In the genomic region with DNA sequence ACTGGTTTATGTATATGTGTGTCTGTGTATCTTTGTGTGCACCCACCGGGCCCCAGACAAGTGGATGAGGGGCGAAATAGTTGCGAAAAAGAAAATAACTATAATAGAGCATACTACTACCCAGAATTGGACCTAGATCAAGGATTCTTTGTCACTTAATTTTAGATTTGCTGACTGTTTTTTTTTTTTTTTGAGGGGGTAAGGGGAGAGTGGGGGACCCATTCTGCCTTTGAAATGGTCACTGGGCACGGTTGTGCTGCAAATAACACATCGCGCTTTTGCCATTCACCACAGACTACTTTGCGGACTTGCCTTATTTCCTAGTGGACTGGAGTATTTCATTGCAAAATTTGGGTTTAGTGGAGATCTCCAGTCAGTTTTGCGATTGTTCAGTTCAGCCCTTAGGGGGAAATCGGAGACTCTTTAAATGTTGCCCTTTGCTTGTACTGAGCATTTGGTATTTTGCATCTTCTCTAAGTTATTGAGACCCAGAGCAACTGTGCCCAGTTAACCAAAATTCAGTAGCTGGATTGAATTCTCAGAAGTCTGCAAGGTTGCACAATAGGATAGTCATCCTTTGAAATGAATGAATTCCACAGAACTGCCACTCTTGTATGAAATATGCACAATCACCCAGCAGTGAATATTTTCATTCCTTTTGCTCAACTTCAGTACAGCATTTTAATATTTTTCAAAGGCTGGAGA, we compare ENCODE assay signal across 8 cellular contexts. TPM values are rescaled to one million over a fixed set of nuclear protein-coding genes. Genes with fewer than 3 reads are reported as not detected.
DNase-seq lines count a peak whose midpoint lies in the region; ATAC-seq and TF ChIP-seq lines count a peak whose summit lies in the region.

No MANE protein-coding gene starts in this region.

- peak overlapping the region; percentile 81 to 97 (median 93) for H3K27ac Mint-ChIP-seq in naive thymus-derived CD4-positive, alpha-beta T cell

- TF ChIP-seq CTCF in colonic mucosa (IDR thresholded peaks at IDR 0.05), result no peak

- H3K4me2 ChIP-seq in BLaER1, result peak overlapping the region; percentile 85

- H3K27ac ChIP-seq in BLaER1 (peak overlapping the region; percentile 98), colonic mucosa (peak overlapping the region; percentile 87)
- peak overlapping the region; percentile 88 for H3K27ac ChIP-seq in naive thymus-derived CD4-positive, alpha-beta T cell (ENCODE audit: low read depth, low read length)

- H3K27me3 ChIP-seq in BLaER1, result no peaks in the 10 kb centered on the region
- H3K27me3 ChIP-seq in colonic mucosa, result peaks cover 20% of the 10 kb centered on the region
- no peaks in the 10 kb centered on the region for H3K27me3 ChIP-seq in naive thymus-derived CD4-positive, alpha-beta T cell (ENCODE audit: control insufficient read depth in 2 of 2, insufficient read depth in 2 of 2, low read length in 2 of 2)

- H3K4me3 ChIP-seq in BLaER1, result peak overlapping the region; percentile 96
- peak overlapping the region; percentile 71 for H3K4me3 ChIP-seq in colonic mucosa
- peak overlapping the region; percentile 86 for H3K4me3 ChIP-seq in naive thymus-derived CD4-positive, alpha-beta T cell (ENCODE audit: low read length)

- H3K27me3 Mint-ChIP-seq in naive thymus-derived CD4-positive, alpha-beta T cell, result peaks cover 0 to 15% (median 0%) of the 10 kb centered on the region in 5 donors

- H3K9ac ChIP-seq in BLaER1, result peak overlapping the region; percentile 98
- H3K9ac ChIP-seq in colonic mucosa (ENCODE audit: low read depth in 2 of 2, low read length in 2 of 2), result peak overlapping the region; percentile 59 to 71

- peak; percentile 57 for DNase-seq in MV-4-11 (lab: John Stamatoyannopoulos, UW)
- DNase-seq in colonic mucosa, result no peak
- no peak for DNase-seq in naive thymus-derived CD4-positive, alpha-beta T cell
- DNase-seq in occipital lobe (lab: John Stamatoyannopoulos, UW), result no peak
- DNase-seq in NCI-H2081 treated with DMSO at 0.1 percent for 48 hours (lab: John Stamatoyannopoulos, UW), result no peak

- peaks cover 53% of the 10 kb centered on the region for H4K20me1 ChIP-seq in BLaER1

- H3K4me1 ChIP-seq in BLaER1 (peaks cover 41% of the 10 kb centered on the region), colonic mucosa (no peaks in the 10 kb centered on the region)
- peaks cover 22 to 40% of the 10 kb centered on the region in 2 donors for H3K4me1 ChIP-seq in naive thymus-derived CD4-positive, alpha-beta T cell (ENCODE audit: control insufficient read depth in 2 of 2, insufficient read depth in 2 of 2, low read length in 2 of 2)

- intact Hi-C loops in colonic mucosa (cut with DNase I), result loop anchor here (5.0 to 10.0 kb wide), 2 partner anchors 213 to 285 kb away; no protein-coding TSS in a partner anchor
- intact Hi-C loops in naive thymus-derived CD4-positive, alpha-beta T cell (cut with micrococcal nuclease), result loop anchor here (1.0 to 10.0 kb wide), 14 partner anchors 9 to 1565 kb away; a partner anchor contains a TSS

- H3K4me3 Mint-ChIP-seq in naive thymus-derived CD4-positive, alpha-beta T cell, result peak overlapping the region; percentile 88 to 100 (median 99)

- H3K4me1 Mint-ChIP-seq in naive thymus-derived CD4-positive, alpha-beta T cell, result peaks cover 53 to 72% (median 70%) of the 10 kb centered on the region in 7 donors

- H3K36me3 Mint-ChIP-seq in naive thymus-derived CD4-positive, alpha-beta T cell, result peaks cover 13 to 45% (median 16%) of the 10 kb centered on the region in 5 donors

- POLR2A ChIA-PET in naive thymus-derived CD4-positive, alpha-beta T cell (lab: Charles Lee), result interaction anchor here (0.6 to 2.7 kb wide), 3 partner anchors 10 to 234 kb away, joined by 3 to 14 read pairs (median 8); no protein-coding TSS in a partner anchor

- H3K9me3 ChIP-seq in BLaER1 (no peaks in the 10 kb centered on the region), colonic mucosa (no peaks in the 10 kb centered on the region)
- no peaks in the 10 kb centered on the region for H3K9me3 ChIP-seq in naive thymus-derived CD4-positive, alpha-beta T cell (ENCODE audit: control insufficient read depth in 2 of 3, low read length in 3 of 3)

- CTCF ChIA-PET in naive thymus-derived CD4-positive, alpha-beta T cell (lab: Charles Lee), result interaction anchor here (0.7 to 2.9 kb wide), 4 partner anchors 10 to 305 kb away, joined by 3 to 19 read pairs (median 5); no protein-coding TSS in a partner anchor

- no peak for ATAC-seq in naive thymus-derived CD4-positive, alpha-beta T cell
- ATAC-seq in GM21825 (IDR thresholded peaks at IDR 0.05; ENCODE audit: unreplicated experiment) (no peak), esophagus mucosa (no peak)

- peaks cover 0 to 4% (median 0%) of the 10 kb centered on the region in 11 donors for H3K9me3 Mint-ChIP-seq in naive thymus-derived CD4-positive, alpha-beta T cell

- H3K36me3 ChIP-seq in BLaER1 (peaks cover 52% of the 10 kb centered on the region), colonic mucosa (no peaks in the 10 kb centered on the region)
- peaks cover 7 to 38% (median 8%) of the 10 kb centered on the region in 3 experiments for H3K36me3 ChIP-seq in naive thymus-derived CD4-positive, alpha-beta T cell (ENCODE audit: control insufficient read depth in 2 of 3, insufficient read depth in 3 of 3, low read length in 3 of 3)

RNA-seq across cellular contexts. Expression of a gene that starts 2.8 kb away (rescaled TPM):
- total RNA-seq in colonic mucosa (10 to 100 TPM in 1 of 2 donors, 1 to 10 TPM in 1; 3.7 to 10.5 TPM), occipital lobe (122 TPM), esophagus mucosa (12.7 TPM)
- 100 to 1,000 TPM in 3 of 5 experiments, 10 to 100 TPM in 2; 63.1 to 125 (median 110) TPM for total RNA-seq in naive thymus-derived CD4-positive, alpha-beta T cell
- 10 to 100 TPM; 41.3 to 57.7 TPM for polyA plus RNA-seq in naive thymus-derived CD4-positive, alpha-beta T cell
